11 cellular contexts compared by ENCODE assay signal in the genomic region with DNA sequence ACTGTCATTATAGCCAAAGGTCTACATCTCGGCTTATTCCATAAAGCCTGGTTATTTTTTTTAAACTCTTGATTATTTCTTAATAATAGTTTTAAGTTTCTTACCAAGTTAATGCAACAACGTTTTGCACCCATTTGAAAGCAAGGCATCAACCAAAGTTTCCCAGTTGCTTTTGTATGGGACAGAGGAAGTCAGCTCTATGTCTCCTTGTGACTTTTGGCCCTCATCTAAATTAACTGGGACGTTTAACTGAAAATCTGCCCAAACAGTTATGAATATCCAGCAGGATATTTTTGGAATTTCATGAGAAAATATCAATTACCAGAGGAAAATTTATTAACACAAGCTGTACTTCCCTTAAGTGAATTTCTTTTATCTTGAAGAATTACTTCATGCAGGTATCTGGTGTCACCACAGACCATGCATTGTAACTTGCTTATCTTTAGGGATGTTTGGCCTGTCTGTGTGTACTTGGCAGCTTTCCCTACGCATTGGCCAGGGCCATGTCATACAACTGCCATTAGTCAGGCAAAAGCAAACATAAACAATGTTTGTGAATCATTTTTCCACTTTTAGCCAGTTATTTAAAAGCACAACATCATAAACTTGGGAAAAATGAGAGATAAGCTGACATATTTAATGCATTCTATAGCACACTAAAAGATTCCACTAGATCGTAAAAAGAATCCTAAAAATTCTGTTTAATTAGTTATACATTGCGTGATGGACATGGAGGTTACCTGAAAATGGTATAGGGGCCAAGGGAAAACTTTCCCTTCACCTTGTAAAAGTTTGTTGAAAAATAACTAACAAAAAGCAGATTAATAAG.
DNase-seq lines count a peak whose midpoint lies in the region; ATAC-seq, FAIRE-seq and TF ChIP-seq lines count a peak whose summit lies in the region.
"Had no signal": no experiment of that assay in that cellular context is flagged by ENCODE, and none has a peak within 500 bp of the region (broad histone marks: within the 10 kb centered on the region; RNA-seq: fewer than 3 reads in every experiment).

No MANE protein-coding gene starts in this region.

- DNase-seq in A549 (ENCODE audit: low read depth in 1 of 2, low spot score in 1 of 2) (peak; percentile 26 to 76), HUDEP-2 (lab: John Stamatoyannopoulos, UW; ENCODE audit: unreplicated experiment in 76 of 76) (peak in 65 of 76 experiments; percentile 1 to 75 (median 33)), MCF 10A (ENCODE audit: unreplicated experiment) (peak; percentile 73)
- DNase-seq in activated naive CD4-positive, alpha-beta T cell (lab: John Stamatoyannopoulos, UW) = no peak
- no peak for DNase-seq in activated naive CD4-positive, alpha-beta T cell treated with anti-CD3 and anti-CD28 coated beads, Interleukin-2, amount 10 ng/mL, durations not matched to agents 7 days and 5 days
- DNase-seq: activated T-cell treated with anti-CD3 and anti-CD28 coated beads, Interleukin-2, amount 50 U/mL, for 4 hours had no signal

- CTCF ChIA-PET in A549 (lab: Yijun Ruan, JAX) = no interaction called here
- CTCF ChIA-PET in MCF 10A (lab: Yijun Ruan, JAX) = interaction anchor here (1.7 kb wide), 1 partner anchor 102 kb away, joined by 7 read pairs; the partner anchor contains the start of gene PDE5A
- CTCF ChIA-PET in activated naive CD4-positive, alpha-beta T cell treated with anti-CD3 and anti-CD28 coated beads, Interleukin-2, amount 10 ng/mL, durations not matched to agents 7 days and 5 days (lab: Charles Lee) = no interaction called here

- no peak for FAIRE-seq in A549 (lab: Jason Lieb, UNC)
- FAIRE-seq: keratinocyte, RCC 7860 had no signal

- intact Hi-C loops in MCF 10A (cut with micrococcal nuclease) = no loop called here

- peak overlapping the region; percentile 90 for H3K27ac Mint-ChIP-seq in MCF 10A (ENCODE audit: low read depth, unreplicated experiment)
- no peak overlapping the region for H3K27ac Mint-ChIP-seq in activated naive CD4-positive, alpha-beta T cell treated with anti-CD3 and anti-CD28 coated beads, Interleukin-2, amount 10 ng/mL, durations not matched to agents 7 days and 5 days

- H3K4me3 ChIP-seq in A549 = no peak overlapping the region
- no peak overlapping the region for H3K4me3 ChIP-seq in liver (ENCODE audit: low read depth in 1 of 3, low read length in 3 of 3)

- H3K4me1 Mint-ChIP-seq in MCF 10A (ENCODE audit: insufficient read depth, unreplicated experiment) = peaks cover 39% of the 10 kb centered on the region
- H3K4me1 Mint-ChIP-seq in activated naive CD4-positive, alpha-beta T cell treated with anti-CD3 and anti-CD28 coated beads, Interleukin-2, amount 10 ng/mL, durations not matched to agents 7 days and 5 days = no peaks in the 10 kb centered on the region

- H3K27me3 Mint-ChIP-seq in MCF 10A (ENCODE audit: insufficient read depth, unreplicated experiment) = no peaks in the 10 kb centered on the region
- no peaks in the 10 kb centered on the region for H3K27me3 Mint-ChIP-seq in activated naive CD4-positive, alpha-beta T cell treated with anti-CD3 and anti-CD28 coated beads, Interleukin-2, amount 10 ng/mL, durations not matched to agents 7 days and 5 days

- TF ChIP-seq CTCF in A549 (IDR thresholded peaks at IDR 0.05) = no peak
- no peak for TF ChIP-seq CTCF in MCF 10A (IDR thresholded peaks at IDR 0.05; ENCODE audit: unreplicated experiment)
- no peak for TF ChIP-seq CTCF in liver (IDR thresholded peaks at IDR 0.05; ENCODE audit: low read depth, low read length, missing input control)

- ATAC-seq in A549 = peak; percentile 95 to 96
- no peak for ATAC-seq in HG03175 (IDR thresholded peaks at IDR 0.05; ENCODE audit: unreplicated experiment)
- ATAC-seq in GM21723 (IDR thresholded peaks at IDR 0.05; ENCODE audit: unreplicated experiment) = no peak
- ATAC-seq: activated T-cell treated with anti-CD3 and anti-CD28 coated beads, Interleukin-2, amount 50 U/mL, for 4 hours had no signal

- no peaks in the 10 kb centered on the region for H3K36me3 Mint-ChIP-seq in MCF 10A (ENCODE audit: insufficient read depth, unreplicated experiment)
- H3K36me3 Mint-ChIP-seq in activated naive CD4-positive, alpha-beta T cell treated with anti-CD3 and anti-CD28 coated beads, Interleukin-2, amount 10 ng/mL, durations not matched to agents 7 days and 5 days = no peaks in the 10 kb centered on the region

- TF ChIP-seq POLR2A in A549 (IDR thresholded peaks at IDR 0.05; ENCODE audit: low read length) = no peak

- H3K36me3 ChIP-seq in liver (ENCODE audit: control insufficient read depth in 4 of 4, insufficient read depth in 3 of 4, low read depth in 1 of 4, low read length in 3 of 4) = no peaks in the 10 kb centered on the region

- H3K27ac ChIP-seq in A549 (no peak overlapping the region), liver (ENCODE audit: low read depth in 1 of 2, low read length in 2 of 2) (no peak overlapping the region)

- TF ChIP-seq RAD21 in A549 (conservative IDR thresholded peaks at IDR 0.05 in 1 of 2, IDR thresholded peaks at IDR 0.05 in 1 of 2) = no peak
- TF ChIP-seq RAD21 in liver (IDR thresholded peaks at IDR 0.05) = no peak

- no peaks in the 10 kb centered on the region for H3K27me3 ChIP-seq in liver (ENCODE audit: control insufficient read depth in 4 of 4, insufficient read depth in 4 of 4, low read length in 3 of 4)

- no peaks in the 10 kb centered on the region for H3K9me3 Mint-ChIP-seq in MCF 10A (ENCODE audit: unreplicated experiment)
- H3K9me3 Mint-ChIP-seq in activated naive CD4-positive, alpha-beta T cell treated with anti-CD3 and anti-CD28 coated beads, Interleukin-2, amount 10 ng/mL, durations not matched to agents 7 days and 5 days = no peaks in the 10 kb centered on the region

- H3K9me3 ChIP-seq in A549 (no peaks in the 10 kb centered on the region), liver (ENCODE audit: control insufficient read depth in 4 of 4, low read length in 3 of 4) (no peaks in the 10 kb centered on the region)

- WGBS in A549 (ENCODE audit: missing lambda C conversion rate) = 22% methylated on average over 6 of the region's 6 CpGs
- WGBS in liver = 50% methylated on average over 6 of the region's 6 CpGs

- no peak overlapping the region for H3K9ac ChIP-seq in liver (ENCODE audit: low read depth in 1 of 2, low read length in 2 of 2)

- H3K4me1 ChIP-seq in A549 (peaks cover 25% of the 10 kb centered on the region), liver (ENCODE audit: control insufficient read depth in 4 of 4, insufficient read depth in 4 of 4, low read length in 3 of 4) (peaks cover 0 to 2% (median 1%) of the 10 kb centered on the region in 4 donors)

- peak in 1 of 2 experiments; percentile 20; a peak in 1 of 5 replicates for TF ChIP-seq EP300 in A549 (IDR thresholded peaks at IDR 0.05)

- H3K4me3 Mint-ChIP-seq in MCF 10A (ENCODE audit: unreplicated experiment) = no peak overlapping the region
- H3K4me3 Mint-ChIP-seq in activated naive CD4-positive, alpha-beta T cell treated with anti-CD3 and anti-CD28 coated beads, Interleukin-2, amount 10 ng/mL, durations not matched to agents 7 days and 5 days = no peak overlapping the region
- H3K4me3 Mint-ChIP-seq: activated T-cell treated with anti-CD3 and anti-CD28 coated beads, Interleukin-2, amount 50 U/mL, for 4 hours had no signal

- BruUV-seq in MCF 10A (replicated peaks; lab: Mats Ljungman, UMichigan) = no TSS peak

- peak overlapping the region; percentile 47 for H3K4me2 ChIP-seq in A549

- POLR2A ChIA-PET in A549 (lab: Yijun Ruan, JAX) (no interaction called here), MCF 10A (lab: Yijun Ruan, JAX) (interaction anchor here (1.5 kb wide), 1 partner anchor 29 kb away, joined by 3 read pairs; no protein-coding TSS in a partner anchor)

TF ChIP-seq in A549, 52 proteins besides CTCF, POLR2A, EP300 and RAD21 (continues in another document):
- no peak for TF ChIP-seq FOXS1 (CRISPR knock-in tag; IDR thresholded peaks at IDR 0.05)
- TF ChIP-seq EHF (CRISPR knock-in tag; IDR thresholded peaks at IDR 0.05) = no peak
- TF ChIP-seq MAFK (IDR thresholded peaks at IDR 0.05; ENCODE audit: partially characterized antibody) = no peak
- no peak for TF ChIP-seq NPAS2 (CRISPR knock-in tag; IDR thresholded peaks at IDR 0.05; ENCODE audit: borderline replicate concordance)
- TF ChIP-seq GATA3 (IDR thresholded peaks at IDR 0.05; ENCODE audit: borderline replicate concordance) = peak; percentile 85
- TF ChIP-seq JUNB (IDR thresholded peaks at IDR 0.05) = peak; percentile 80
- peak in 1 of 2 experiments; percentile 25; a peak in 1 of 4 replicates for TF ChIP-seq CEBPB (IDR thresholded peaks at IDR 0.05)
- TF ChIP-seq KDM5A (IDR thresholded peaks at IDR 0.05) = no peak
- TF ChIP-seq MAX (IDR thresholded peaks at IDR 0.05) = peak; percentile 22; the same call in 1 of the 2 replicates
- TF ChIP-seq JUN (IDR thresholded peaks at IDR 0.05) = peak in 1 of 2 experiments; percentile 36; a peak in 2 of 5 replicates
- no peak for TF ChIP-seq FOSL2 (IDR thresholded peaks at IDR 0.05)
- TF ChIP-seq FOSL2 (CRISPR knock-in tag; IDR thresholded peaks at IDR 0.05) = peak; percentile 77

TF ChIP-seq in liver, 16 proteins besides CTCF, POLR2A, EP300 and RAD21 (continues in another document):
- TF ChIP-seq MAX (IDR thresholded peaks at IDR 0.05) = no peak
- TF ChIP-seq SP1 (IDR thresholded peaks at IDR 0.05) = peak; percentile 13
- TF ChIP-seq, protein P1, sequence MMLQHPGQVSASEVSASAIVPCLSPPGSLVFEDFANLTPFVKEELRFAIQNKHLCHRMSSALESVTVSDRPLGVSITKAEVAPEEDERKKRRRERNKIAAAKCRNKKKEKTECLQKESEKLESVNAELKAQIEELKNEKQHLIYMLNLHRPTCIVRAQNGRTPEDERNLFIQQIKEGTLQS (IDR thresholded peaks at IDR 0.05) = no peak
- peak; percentile 19 for TF ChIP-seq FOXA2 (IDR thresholded peaks at IDR 0.05)
- TF ChIP-seq FOXA1 (IDR thresholded peaks at IDR 0.05) = no peak
- TF ChIP-seq TAF1 (conservative IDR thresholded peaks at IDR 0.05) = no peak
- peak in 1 of 2 donors; percentile 15 for TF ChIP-seq JUND (IDR thresholded peaks at IDR 0.05)
- TF ChIP-seq HNF4G (IDR thresholded peaks at IDR 0.05) = no peak
- TF ChIP-seq GABPA (IDR thresholded peaks at IDR 0.05 in 1 of 2, conservative IDR thresholded peaks at IDR 0.05 in 1 of 2) = no peak
- TF ChIP-seq NR2F2 (IDR thresholded peaks at IDR 0.05) = no peak

Comparison
In these comparisons a context has a peak if more than half of its experiments do, and no peak if none do; other contexts are left out.
1. ATAC-seq: peak in A549 (2 of 2); none in HG03175 (single experiment) and GM21723 (single experiment).
2. DNase-seq: peak in A549 (2 of 2), HUDEP-2 (65 of 76) and MCF 10A (single experiment); none in activated naive CD4-positive, alpha-beta T cell (0 of 4) and activated naive CD4-positive, alpha-beta T cell treated with anti-CD3 and anti-CD28 coated beads, Interleukin-2, amount 10 ng/mL, durations not matched to agents 7 days and 5 days (single experiment).